In the genomic region with DNA sequence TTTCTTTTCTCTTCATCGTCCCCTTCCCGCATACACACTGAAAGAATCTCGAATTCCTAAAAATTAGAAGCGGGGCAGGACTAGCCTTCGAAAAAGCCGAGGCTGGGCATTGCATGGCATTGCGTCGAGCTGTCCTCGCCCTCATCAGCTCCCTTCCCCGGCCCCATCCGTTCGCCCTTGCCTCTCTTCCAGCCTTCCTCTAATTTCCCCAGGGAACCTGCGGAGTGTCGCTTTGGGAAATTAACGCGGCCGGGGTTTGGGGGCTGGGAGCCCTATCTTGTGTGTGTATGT, we compare ENCODE assay signal across 8 cellular contexts. TPM values are rescaled to one million over a fixed set of nuclear protein-coding genes. Genes with fewer than 3 reads are reported as not detected.
DNase-seq lines count a peak whose midpoint lies in the region; ATAC-seq and TF ChIP-seq lines count a peak whose summit lies in the region.

No MANE protein-coding gene starts in this region.

- no peaks in the 10 kb centered on the region for H3K36me3 ChIP-seq in KMS-11 (ENCODE audit: insufficient read depth)

- no peaks in the 10 kb centered on the region for H4K20me1 ChIP-seq in KMS-11 (ENCODE audit: insufficient read depth)

- peak overlapping the region; percentile 76 to 92 (median 88) for H3K4me3 Mint-ChIP-seq in naive B cell

- peak overlapping the region in 2 of 6 donors; percentile 55 to 83 for H3K27ac Mint-ChIP-seq in naive B cell

- H3K4me1 Mint-ChIP-seq in naive B cell: peaks cover 35 to 44% (median 39%) of the 10 kb centered on the region in 3 donors

- H3K36me3 Mint-ChIP-seq in naive B cell: no peaks in the 10 kb centered on the region

- peaks cover 27% of the 10 kb centered on the region for H3K4me1 ChIP-seq in KMS-11 (ENCODE audit: low read depth, poor library complexity, severe bottlenecking)

- TF ChIP-seq CTCF in AG10803 (conservative IDR thresholded peaks at IDR 0.05; ENCODE audit: low read length): no peak
- no peak for TF ChIP-seq CTCF in KMS-11 (conservative IDR thresholded peaks at IDR 0.05; ENCODE audit: low read depth, low read length)

- H3K4me2 ChIP-seq in KMS-11: peak overlapping the region; percentile 68

- ATAC-seq in naive B cell (ENCODE audit: low read depth in 2 of 2) (no peak), HG03095 (IDR thresholded peaks at IDR 0.05; ENCODE audit: unreplicated experiment) (no peak), HG02852 (IDR thresholded peaks at IDR 0.05; ENCODE audit: unreplicated experiment) (no peak)

- H3K27me3 Mint-ChIP-seq in naive B cell: peaks cover 48 to 76% (median 75%) of the 10 kb centered on the region in 3 donors

- peak overlapping the region; percentile 81 for H2AFZ ChIP-seq in KMS-11 (ENCODE audit: low read depth)

- no peak overlapping the region for H3K27ac ChIP-seq in KMS-11
- H3K27ac ChIP-seq in cingulate gyrus (ENCODE audit: low read depth, low read length): peak overlapping the region; percentile 56

- peak; percentile 34 for DNase-seq in AG10803 (ENCODE audit: low read depth)
- no peak for DNase-seq in naive B cell
- no peak for DNase-seq in NCI-H226
- no peak for DNase-seq in SHP77 (lab: John Stamatoyannopoulos, UW)

- peak overlapping the region; percentile 32; the same call in 1 of the 2 replicates for H3K9ac ChIP-seq in KMS-11

- H3K27me3 ChIP-seq in KMS-11 (ENCODE audit: insufficient read depth, low read depth): peaks cover 10% of the 10 kb centered on the region; the same call in 1 of the 2 replicates

- H3K4me3 ChIP-seq in AG10803 (ENCODE audit: low read length) (peak overlapping the region; percentile 87), KMS-11 (IDR thresholded peaks at IDR 0.05; ENCODE audit: insufficient read depth, low read depth, low read length) (no peak overlapping the region)

- H3K79me2 ChIP-seq in KMS-11 (ENCODE audit: insufficient read depth, low read depth): no peaks in the 10 kb centered on the region

- H3K9me3 Mint-ChIP-seq in naive B cell: peaks cover 0 to 2% (median 0%) of the 10 kb centered on the region in 7 donors

RNA-seq across cellular contexts. Expression of gene PTMS, which starts 1.1 kb away (rescaled TPM):
- polyA plus RNA-seq in naive B cell (ENCODE audit: low read depth in 6 of 6): under 1 TPM in 1 of 6 donors, not detected in 5; 0.38 TPM

RNA-seq across cellular contexts. Expression of gene LAG3, which starts 5.1 kb away (rescaled TPM):
- polyA plus RNA-seq in naive B cell (ENCODE audit: low read depth in 6 of 6): under 1 TPM in 2 of 6 donors, not detected in 4; 0.16 to 0.17 TPM

RNA-seq across cellular contexts. Expression of gene MLF2, which starts 14.3 kb away (rescaled TPM):
- 100 to 1,000 TPM; 128 to 167 (median 150) TPM for polyA plus RNA-seq in naive B cell (ENCODE audit: low read depth in 6 of 6)

RNA-seq across cellular contexts. Expression of gene CD4, which starts 22.1 kb away (rescaled TPM):
- polyA plus RNA-seq in naive B cell (ENCODE audit: low read depth in 6 of 6): 1 to 10 TPM in 3 of 6 donors, under 1 TPM in 3; 0.29 to 1.7 (median 1.1) TPM

RNA-seq across cellular contexts. Expression of gene COPS7A, which starts 43.4 kb away (rescaled TPM):
- polyA plus RNA-seq in naive B cell (ENCODE audit: low read depth in 6 of 6): 10 to 100 TPM; 26.4 to 43.9 (median 34.4) TPM
